Comparison of ENCODE assay signal across 8 cellular contexts in the genomic region with DNA sequence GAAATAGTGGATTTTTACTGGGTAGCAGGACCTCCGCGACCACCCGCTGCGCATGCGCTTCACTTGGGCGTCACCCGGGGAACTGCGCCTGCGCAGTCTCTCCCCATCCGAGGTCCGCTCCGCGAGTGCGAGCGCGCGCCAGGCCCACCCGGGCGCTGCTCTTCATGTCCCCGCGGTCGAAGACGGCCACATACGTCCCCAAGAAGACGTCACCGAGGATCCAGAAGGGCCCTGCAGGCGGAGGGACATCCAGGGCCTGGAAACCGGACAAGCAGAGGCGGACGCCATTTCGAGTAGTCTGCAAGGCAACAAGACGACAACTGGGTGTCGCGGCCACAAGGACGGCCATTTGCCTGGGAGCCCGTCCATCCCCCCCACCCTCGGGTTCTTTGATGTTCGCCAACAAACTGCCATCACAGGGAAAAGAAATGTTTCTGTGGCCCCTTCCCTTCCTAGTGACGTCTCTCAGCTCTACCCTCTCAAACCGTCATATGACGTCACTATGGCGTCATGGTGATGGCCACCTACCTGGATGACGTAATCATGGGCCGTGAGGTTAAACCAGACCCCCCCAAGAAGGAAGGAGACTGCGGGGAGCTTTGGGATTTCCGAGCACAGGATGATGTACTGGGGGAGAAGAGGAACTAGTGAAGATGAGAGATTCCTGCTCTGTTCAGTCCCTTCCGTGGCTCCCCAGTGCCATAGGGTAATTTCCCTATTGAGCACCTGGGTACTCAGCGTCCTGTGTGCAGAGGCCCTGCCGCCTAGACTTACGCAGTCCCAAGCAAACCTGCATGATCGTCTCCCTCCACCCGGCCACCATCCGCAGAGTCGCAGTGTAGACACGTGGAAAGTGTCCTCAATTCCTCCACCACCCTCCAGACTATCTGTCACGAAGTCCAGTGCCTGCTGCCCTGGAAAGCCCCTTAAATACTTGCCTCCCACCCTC. TPM values are rescaled to one million over a fixed set of nuclear protein-coding genes. Genes with fewer than 3 reads are reported as not detected.
DNase-seq lines count a peak whose midpoint lies in the region; ATAC-seq and TF ChIP-seq lines count a peak whose summit lies in the region.

No MANE protein-coding gene starts in this region.

- H3K4me1 ChIP-seq in CD4-positive, CD25-positive, alpha-beta regulatory T cell (ENCODE audit: control insufficient read depth, insufficient read depth, low read length, poor library complexity, severe bottlenecking): peaks cover 15% of the 10 kb centered on the region

- H3K4me3 Mint-ChIP-seq in CD4-positive, CD25-positive, alpha-beta regulatory T cell: peak overlapping the region; percentile 92 to 98 (median 96)
- peak overlapping the region; percentile 91 for H3K4me3 Mint-ChIP-seq in dendritic cell treated with granulocyte-macrophage colony-stimulating factor and Interleukin-4, amounts not matched to agents 40 ng/mL and 50 ng/mL, for 4 days
- peak overlapping the region; percentile 90 to 97 (median 94) for H3K4me3 Mint-ChIP-seq in naive B cell
- peak overlapping the region; percentile 82 for H3K4me3 Mint-ChIP-seq in stimulated activated naive CD8-positive, alpha-beta T cell treated with anti-CD3 and anti-CD28 coated beads, Interleukin-15, Interleukin-2, amounts not matched to agents 100 ng/mL and 50 ng/mL, for 24 hours

- DNase-seq in CD4-positive, CD25-positive, alpha-beta regulatory T cell: peak; percentile 67 to 84 (median 83)
- DNase-seq in activated CD4-positive, alpha-beta T cell treated with anti-CD3 and anti-CD28 coated beads, Interleukin-2, amount 50 U/mL, for 1 hour: peak; percentile 68
- DNase-seq in naive B cell (peak; percentile 76), lower leg skin (ENCODE audit: low spot score in 2 of 2) (no peak)

- H3K36me3 Mint-ChIP-seq in CD4-positive, CD25-positive, alpha-beta regulatory T cell: no peaks in the 10 kb centered on the region
- H3K36me3 Mint-ChIP-seq in dendritic cell treated with granulocyte-macrophage colony-stimulating factor and Interleukin-4, amounts not matched to agents 40 ng/mL and 50 ng/mL, for 4 days (ENCODE audit: low read depth): peaks cover 8% of the 10 kb centered on the region
- H3K36me3 Mint-ChIP-seq in naive B cell: peaks cover 0 to 5% of the 10 kb centered on the region in 2 donors
- peaks cover 7% of the 10 kb centered on the region for H3K36me3 Mint-ChIP-seq in stimulated activated naive CD8-positive, alpha-beta T cell treated with anti-CD3 and anti-CD28 coated beads, Interleukin-15, Interleukin-2, amounts not matched to agents 100 ng/mL and 50 ng/mL, for 24 hours (ENCODE audit: low read depth)

- whole genome bisulfite sequencing in lower leg skin, 2 donors: 33 to 46% methylated on average over 51 to 56 of the region's 56 CpGs

- peaks cover 13% of the 10 kb centered on the region for H3K27me3 Mint-ChIP-seq in CD4-positive, CD25-positive, alpha-beta regulatory T cell
- H3K27me3 Mint-ChIP-seq in dendritic cell treated with granulocyte-macrophage colony-stimulating factor and Interleukin-4, amounts not matched to agents 40 ng/mL and 50 ng/mL, for 4 days: peaks cover 23% of the 10 kb centered on the region
- no peaks in the 10 kb centered on the region for H3K27me3 Mint-ChIP-seq in naive B cell
- H3K27me3 Mint-ChIP-seq in stimulated activated naive CD8-positive, alpha-beta T cell treated with anti-CD3 and anti-CD28 coated beads, Interleukin-15, Interleukin-2, amounts not matched to agents 100 ng/mL and 50 ng/mL, for 24 hours: no peaks in the 10 kb centered on the region

- intact Hi-C loops in dendritic cell treated with granulocyte-macrophage colony-stimulating factor and Interleukin-4, amounts not matched to agents 40 ng/mL and 50 ng/mL, for 4 days (cut with micrococcal nuclease): no loop called here
- intact Hi-C loops in lower leg skin (cut with DNase I; ENCODE audit: low total_unique reads): no loop called here

- H3K9me3 Mint-ChIP-seq in CD4-positive, CD25-positive, alpha-beta regulatory T cell: no peaks in the 10 kb centered on the region
- H3K9me3 Mint-ChIP-seq in dendritic cell treated with granulocyte-macrophage colony-stimulating factor and Interleukin-4, amounts not matched to agents 40 ng/mL and 50 ng/mL, for 4 days: no peaks in the 10 kb centered on the region
- peaks cover 0 to 2% (median 0%) of the 10 kb centered on the region in 7 donors for H3K9me3 Mint-ChIP-seq in naive B cell
- H3K9me3 Mint-ChIP-seq in stimulated activated naive CD8-positive, alpha-beta T cell treated with anti-CD3 and anti-CD28 coated beads, Interleukin-15, Interleukin-2, amounts not matched to agents 100 ng/mL and 50 ng/mL, for 24 hours: no peaks in the 10 kb centered on the region

- H3K9me3 ChIP-seq in CD4-positive, CD25-positive, alpha-beta regulatory T cell (ENCODE audit: control insufficient read depth in 2 of 2, low read length in 2 of 2): no peaks in the 10 kb centered on the region
- H3K9me3 ChIP-seq in KOPT-K1 (ENCODE audit: insufficient read depth, low read length, poor library complexity, severe bottlenecking): no peaks in the 10 kb centered on the region

- no peaks in the 10 kb centered on the region for H3K36me3 ChIP-seq in CD4-positive, CD25-positive, alpha-beta regulatory T cell (ENCODE audit: control insufficient read depth, insufficient read depth, low read length)
- H3K36me3 ChIP-seq in KOPT-K1 (ENCODE audit: insufficient read depth, low read length): no peaks in the 10 kb centered on the region

- no peak for TF ChIP-seq CTCF in lower leg skin (IDR thresholded peaks at IDR 0.05)

- ATAC-seq in CD4-positive, CD25-positive, alpha-beta regulatory T cell (ENCODE audit: low read depth in 2 of 2): peak in 1 of 2 donors; percentile 16
- ATAC-seq in naive B cell (ENCODE audit: low read depth in 2 of 2): peak; percentile 24 to 34
- ATAC-seq in HG03025 (IDR thresholded peaks at IDR 0.05; ENCODE audit: low FRiP score, unreplicated experiment): no peak

- H3K4me3 ChIP-seq in CD4-positive, CD25-positive, alpha-beta regulatory T cell (ENCODE audit: low read depth, low read length): peak overlapping the region; percentile 78
- H3K4me3 ChIP-seq in lower leg skin (ENCODE audit: low read depth, poor library complexity, severe bottlenecking): no peak overlapping the region

- peak overlapping the region; percentile 88 to 99 (median 98) for H3K27ac Mint-ChIP-seq in CD4-positive, CD25-positive, alpha-beta regulatory T cell
- H3K27ac Mint-ChIP-seq in dendritic cell treated with granulocyte-macrophage colony-stimulating factor and Interleukin-4, amounts not matched to agents 40 ng/mL and 50 ng/mL, for 4 days: peak overlapping the region; percentile 95
- peak overlapping the region; percentile 96 to 100 (median 99) for H3K27ac Mint-ChIP-seq in naive B cell
- peak overlapping the region; percentile 91 for H3K27ac Mint-ChIP-seq in stimulated activated naive CD8-positive, alpha-beta T cell treated with anti-CD3 and anti-CD28 coated beads, Interleukin-15, Interleukin-2, amounts not matched to agents 100 ng/mL and 50 ng/mL, for 24 hours

- no peaks in the 10 kb centered on the region for H3K27me3 ChIP-seq in CD4-positive, CD25-positive, alpha-beta regulatory T cell (ENCODE audit: control insufficient read depth, insufficient read depth, low read length)

- peak overlapping the region; percentile 97 for H3K27ac ChIP-seq in CD4-positive, CD25-positive, alpha-beta regulatory T cell (ENCODE audit: insufficient read depth, low read length, poor library complexity, severe bottlenecking)
- H3K27ac ChIP-seq in KOPT-K1 (ENCODE audit: low read depth, low read length, poor library complexity, severe bottlenecking): peak overlapping the region; percentile 74

- H3K4me1 Mint-ChIP-seq in CD4-positive, CD25-positive, alpha-beta regulatory T cell: peaks cover 12 to 55% (median 18%) of the 10 kb centered on the region in 4 donors
- peaks cover 60% of the 10 kb centered on the region for H3K4me1 Mint-ChIP-seq in dendritic cell treated with granulocyte-macrophage colony-stimulating factor and Interleukin-4, amounts not matched to agents 40 ng/mL and 50 ng/mL, for 4 days (ENCODE audit: low read depth)
- peaks cover 38 to 59% (median 50%) of the 10 kb centered on the region in 3 donors for H3K4me1 Mint-ChIP-seq in naive B cell
- H3K4me1 Mint-ChIP-seq in stimulated activated naive CD8-positive, alpha-beta T cell treated with anti-CD3 and anti-CD28 coated beads, Interleukin-15, Interleukin-2, amounts not matched to agents 100 ng/mL and 50 ng/mL, for 24 hours (ENCODE audit: low read depth): peaks cover 68% of the 10 kb centered on the region

- no peak for TF ChIP-seq POLR2A in lower leg skin (IDR thresholded peaks at IDR 0.05)

RNA-seq across cellular contexts. Expression of gene NAPSA, which starts 6.7 kb away (rescaled TPM):
- 0.67 TPM for total RNA-seq in CD4-positive, CD25-positive, alpha-beta regulatory T cell
- polyA plus RNA-seq in CD4-positive, CD25-positive, alpha-beta regulatory T cell: 1 to 10 TPM; 1.2 to 2.2 (median 1.5) TPM
- 1 to 10 TPM in 3 of 6 donors, under 1 TPM in 2, not detected in 1; 0.38 to 1.8 (median 1.1) TPM for polyA plus RNA-seq in naive B cell (ENCODE audit: low read depth in 6 of 6)
- total RNA-seq in lower leg skin: 1 to 10 TPM in 3 of 4 donors, under 1 TPM in 1; 0.51 to 5.9 (median 2.6) TPM

RNA-seq across cellular contexts. Expression of gene NR1H2, which starts 17.5 kb away (rescaled TPM):
- 213 TPM for total RNA-seq in CD4-positive, CD25-positive, alpha-beta regulatory T cell
- 10 to 100 TPM; 60.3 to 75.0 (median 70.3) TPM for polyA plus RNA-seq in CD4-positive, CD25-positive, alpha-beta regulatory T cell
- 100 to 1,000 TPM in 1 of 6 donors, 10 to 100 TPM in 5; 70.9 to 115 (median 76.1) TPM for polyA plus RNA-seq in naive B cell (ENCODE audit: low read depth in 6 of 6)
- 100 to 1,000 TPM in 3 of 4 donors, 10 to 100 TPM in 1; 83.1 to 112 (median 103) TPM for total RNA-seq in lower leg skin

RNA-seq across cellular contexts. Expression of gene POLD1, which starts 25.4 kb away (rescaled TPM):
- 28.1 TPM for total RNA-seq in CD4-positive, CD25-positive, alpha-beta regulatory T cell
- polyA plus RNA-seq in CD4-positive, CD25-positive, alpha-beta regulatory T cell: 10 to 100 TPM; 19.3 to 23.5 (median 21.3) TPM
- polyA plus RNA-seq in naive B cell (ENCODE audit: low read depth in 6 of 6): 10 to 100 TPM; 22.9 to 46.7 (median 32.1) TPM
- total RNA-seq in lower leg skin: 10 to 100 TPM; 16.8 to 26.6 (median 20.0) TPM

RNA-seq across cellular contexts. Expression of gene KCNC3, which starts 29.6 kb away (rescaled TPM):
- 1.4 TPM for total RNA-seq in CD4-positive, CD25-positive, alpha-beta regulatory T cell
- not detected for polyA plus RNA-seq in CD4-positive, CD25-positive, alpha-beta regulatory T cell
- polyA plus RNA-seq in naive B cell (ENCODE audit: low read depth in 6 of 6): under 1 TPM in 2 of 6 donors, not detected in 4; 0.08 to 0.12 TPM
- total RNA-seq in lower leg skin: 1 to 10 TPM in 3 of 4 donors, under 1 TPM in 1; 0.53 to 2.0 (median 1.7) TPM

RNA-seq across cellular contexts. Expression of gene SPIB, which starts 60.0 kb away (rescaled TPM):
- not detected for total RNA-seq in CD4-positive, CD25-positive, alpha-beta regulatory T cell
- under 1 TPM in 2 of 4 donors, not detected in 2; 0.10 to 0.38 TPM for polyA plus RNA-seq in CD4-positive, CD25-positive, alpha-beta regulatory T cell
- 100 to 1,000 TPM; 218 to 343 (median 286) TPM for polyA plus RNA-seq in naive B cell (ENCODE audit: low read depth in 6 of 6)
- total RNA-seq in lower leg skin: not detected

Comparison
In these comparisons a context has a peak if more than half of its experiments do, and no peak if none do; other contexts are left out.
1. DNase-seq: peak in CD4-positive, CD25-positive, alpha-beta regulatory T cell (3 of 3), activated CD4-positive, alpha-beta T cell treated with anti-CD3 and anti-CD28 coated beads, Interleukin-2, amount 50 U/mL, for 1 hour (single experiment) and naive B cell (single experiment); none in lower leg skin (0 of 2).
2. Peak in every context shown above with its lines, with median percentiles within 50 percentile points of each other: H3K27ac Mint-ChIP-seq and H3K4me3 Mint-ChIP-seq.